Comparison of ENCODE assay signal across 9 cellular contexts in the genomic region with DNA sequence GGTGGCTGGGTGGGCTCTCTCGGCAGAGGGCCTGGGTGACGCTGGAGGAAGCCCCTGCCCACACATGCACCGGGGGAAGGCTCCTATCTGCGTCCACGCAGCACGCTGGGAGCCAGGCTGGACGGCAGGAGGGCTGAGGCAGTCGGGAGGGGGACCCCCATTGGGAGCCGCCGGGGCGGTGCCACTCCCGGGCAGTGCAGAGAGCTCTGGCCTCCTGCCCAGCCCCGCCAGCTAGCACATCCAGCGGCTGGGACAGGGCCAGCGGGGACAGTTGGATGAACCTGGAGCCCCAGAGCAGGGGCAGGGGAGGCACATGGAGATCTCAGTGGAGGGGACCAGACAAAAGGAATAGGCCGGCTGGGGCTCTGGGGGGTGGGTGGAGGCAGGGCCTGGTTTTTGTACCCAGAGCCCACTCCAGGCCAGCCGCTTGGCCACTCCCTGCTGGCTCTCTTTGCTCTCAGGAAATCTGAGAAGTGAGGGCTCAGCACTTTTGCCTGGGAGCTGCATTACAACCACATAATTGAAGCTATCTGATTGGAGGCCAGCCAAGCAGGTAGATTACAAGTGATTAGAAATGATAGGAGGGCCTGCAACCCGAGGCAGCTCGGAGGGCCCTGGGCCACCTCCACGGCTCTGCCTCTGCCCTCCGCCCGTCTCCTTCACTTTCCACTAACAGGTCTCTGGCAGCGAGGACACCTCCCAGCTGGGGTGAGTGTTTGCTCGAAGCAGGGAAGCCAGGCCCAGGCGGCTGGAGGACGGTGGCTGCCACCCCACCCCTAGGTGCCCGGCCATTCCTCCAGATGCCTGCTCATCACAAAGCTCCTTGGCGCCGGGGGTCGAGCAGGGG. TPM values are rescaled to one million over a fixed set of nuclear protein-coding genes. Genes with fewer than 3 reads are reported as not detected.
A peak's percentile ranks its signal among the peaks of the same experiment; 100 is the strongest.
DNase-seq lines count a peak whose midpoint lies in the region; ATAC-seq and TF ChIP-seq lines count a peak whose summit lies in the region.
"Had no signal": no experiment of that assay in that cellular context is flagged by ENCODE, and none has a peak within 500 bp of the region (broad histone marks: within the 10 kb centered on the region; RNA-seq: fewer than 3 reads in every experiment).

No MANE protein-coding gene starts in this region.

- H3K4me3 Mint-ChIP-seq in T-helper 2 cell treated with Interferon-gamma antibody and Interleukin-4, amounts not matched to agents 5 μg/mL and 100 μg/mL, for 36 hours: no peak overlapping the region

- no peaks in the 10 kb centered on the region for H3K4me1 Mint-ChIP-seq in T-helper 2 cell treated with Interferon-gamma antibody and Interleukin-4, amounts not matched to agents 5 μg/mL and 100 μg/mL, for 36 hours (ENCODE audit: low read depth)

- in situ Hi-C loops in HAP-1 (cut with MboI; ENCODE audit: low sequenced_read_pairs): no loop called here

- H3K36me3 Mint-ChIP-seq in T-helper 2 cell treated with Interferon-gamma antibody and Interleukin-4, amounts not matched to agents 5 μg/mL and 100 μg/mL, for 36 hours (ENCODE audit: low read depth): no peaks in the 10 kb centered on the region

- peaks cover 0 to 54% (median 0%) of the 10 kb centered on the region in 11 experiments; a peak in 5 of 22 replicates for H4K20me1 ChIP-seq in BLaER1 treated with 17β-estradiol and CSF1 and Interleukin-3, amounts not matched to agents 10 nM and 100 nM

- TF ChIP-seq CTCF in lower lobe of right lung (IDR thresholded peaks at IDR 0.05): no peak

- intact Hi-C loops in lower lobe of right lung (cut with DNase I): no loop called here

- no peaks in the 10 kb centered on the region for H3K36me3 ChIP-seq in BLaER1 treated with 17β-estradiol and CSF1 and Interleukin-3, amounts not matched to agents 10 nM and 100 nM
- H3K36me3 ChIP-seq in lower lobe of right lung: no peaks in the 10 kb centered on the region
- H3K36me3 ChIP-seq in HAP-1 (replicated peaks): no peaks in the 10 kb centered on the region
- H3K36me3 ChIP-seq: adrenal gland had no signal

- H3K4me3 ChIP-seq in BLaER1 treated with 17β-estradiol and CSF1 and Interleukin-3, amounts not matched to agents 10 nM and 100 nM: no peak overlapping the region
- H3K4me3 ChIP-seq in lower lobe of right lung: peak overlapping the region; percentile 11
- no peak overlapping the region for H3K4me3 ChIP-seq in HAP-1
- H3K4me3 ChIP-seq: adrenal gland had no signal

- no peaks in the 10 kb centered on the region for H3K9me3 ChIP-seq in BLaER1 treated with 17β-estradiol and CSF1 and Interleukin-3, amounts not matched to agents 10 nM and 100 nM (replicated peaks in 1 of 11)
- H3K9me3 ChIP-seq in lower lobe of right lung (no peaks in the 10 kb centered on the region), HAP-1 (no peaks in the 10 kb centered on the region)
- H3K9me3 ChIP-seq: adrenal gland had no signal

- H3K27ac Mint-ChIP-seq in T-helper 2 cell treated with Interferon-gamma antibody and Interleukin-4, amounts not matched to agents 5 μg/mL and 100 μg/mL, for 36 hours: no peak overlapping the region

- ATAC-seq in SK-N-SH treated with all-trans-retinoic acid at 6 μM for 48 hours (peak; percentile 85), lower lobe of right lung (peak; percentile 83 to 87), HG02798 (IDR thresholded peaks at IDR 0.05; ENCODE audit: poor library complexity, unreplicated experiment) (no peak)

- H3K9me3 Mint-ChIP-seq in T-helper 2 cell treated with Interferon-gamma antibody and Interleukin-4, amounts not matched to agents 5 μg/mL and 100 μg/mL, for 36 hours: no peaks in the 10 kb centered on the region

- H3K4me2 ChIP-seq in BLaER1 treated with 17β-estradiol and CSF1 and Interleukin-3, amounts not matched to agents 10 nM and 100 nM: peak overlapping the region in 7 of 11 experiments; percentile 11 to 89 (median 76); a peak in 9 of 22 replicates

- peaks cover 0 to 63% (median 46%) of the 10 kb centered on the region in 10 experiments; a peak in 17 of 20 replicates for H3K4me1 ChIP-seq in BLaER1 treated with 17β-estradiol and CSF1 and Interleukin-3, amounts not matched to agents 10 nM and 100 nM
- H3K4me1 ChIP-seq in lower lobe of right lung: peaks cover 17% of the 10 kb centered on the region
- no peaks in the 10 kb centered on the region for H3K4me1 ChIP-seq in HAP-1
- H3K4me1 ChIP-seq: adrenal gland had no signal

- H3K27me3 ChIP-seq in BLaER1 treated with 17β-estradiol and CSF1 and Interleukin-3, amounts not matched to agents 10 nM and 100 nM: peaks cover 0 to 9% (median 0%) of the 10 kb centered on the region in 11 experiments; a peak in 3 of 22 replicates
- H3K27me3 ChIP-seq in lower lobe of right lung (ENCODE audit: low read depth) (peaks cover 17% of the 10 kb centered on the region), HAP-1 (ENCODE audit: low read depth) (peaks cover 44% of the 10 kb centered on the region)

- H3K27ac ChIP-seq in BLaER1 treated with 17β-estradiol and CSF1 and Interleukin-3, amounts not matched to agents 10 nM and 100 nM: no peak overlapping the region
- peak overlapping the region; percentile 18 for H3K27ac ChIP-seq in lower lobe of right lung
- H3K27ac ChIP-seq: adrenal gland had no signal

- DNase-seq in NCI-H146 (lab: John Stamatoyannopoulos, UW) (peak; percentile 87), lower lobe of right lung (peak; percentile 72), inferior parietal cortex (ENCODE audit: extremely low spot score) (no peak), HAP-1 (ENCODE audit: low spot score in 2 of 2) (no peak)
- no peak for DNase-seq in T-helper 2 cell treated with Interferon-gamma antibody and Interleukin-4, amounts not matched to agents 5 μg/mL and 100 μg/mL, for 36 hours (ENCODE audit: low spot score)

- peak overlapping the region in 2 of 11 experiments; percentile 13 to 24; a peak in 1 of 22 replicates for H3K9ac ChIP-seq in BLaER1 treated with 17β-estradiol and CSF1 and Interleukin-3, amounts not matched to agents 10 nM and 100 nM

- H3K27me3 Mint-ChIP-seq in T-helper 2 cell treated with Interferon-gamma antibody and Interleukin-4, amounts not matched to agents 5 μg/mL and 100 μg/mL, for 36 hours (ENCODE audit: low read depth): no peaks in the 10 kb centered on the region

TF ChIP-seq in SK-N-SH treated with all-trans-retinoic acid at 6 μM for 48 hours, 23 proteins besides CTCF, POLR2A, EP300 and RAD21:
- no peak for TF ChIP-seq OSR1 (CRISPR knock-in tag; IDR thresholded peaks at IDR 0.05)
- TF ChIP-seq, protein P1, sequence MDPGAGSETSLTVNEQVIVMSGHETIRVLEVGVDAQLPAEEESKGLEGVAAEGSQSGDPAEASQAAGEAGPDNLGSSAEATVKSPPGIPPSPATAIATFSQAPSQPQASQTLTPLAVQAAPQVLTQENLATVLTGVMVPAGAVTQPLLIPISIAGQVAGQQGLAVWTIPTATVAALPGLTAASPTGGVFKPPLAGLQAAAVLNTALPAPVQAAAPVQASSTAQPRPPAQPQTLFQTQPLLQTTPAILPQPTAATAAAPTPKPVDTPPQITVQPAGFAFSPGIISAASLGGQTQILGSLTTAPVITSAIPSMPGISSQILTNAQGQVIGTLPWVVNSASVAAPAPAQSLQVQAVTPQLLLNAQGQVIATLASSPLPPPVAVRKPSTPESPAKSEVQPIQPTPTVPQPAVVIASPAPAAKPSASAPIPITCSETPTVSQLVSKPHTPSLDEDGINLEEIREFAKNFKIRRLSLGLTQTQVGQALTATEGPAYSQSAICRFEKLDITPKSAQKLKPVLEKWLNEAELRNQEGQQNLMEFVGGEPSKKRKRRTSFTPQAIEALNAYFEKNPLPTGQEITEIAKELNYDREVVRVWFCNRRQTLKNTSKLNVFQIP (CRISPR knock-in tag; IDR thresholded peaks at IDR 0.05; ENCODE audit: borderline replicate concordance, low read depth): no peak
- TF ChIP-seq, protein P2, sequence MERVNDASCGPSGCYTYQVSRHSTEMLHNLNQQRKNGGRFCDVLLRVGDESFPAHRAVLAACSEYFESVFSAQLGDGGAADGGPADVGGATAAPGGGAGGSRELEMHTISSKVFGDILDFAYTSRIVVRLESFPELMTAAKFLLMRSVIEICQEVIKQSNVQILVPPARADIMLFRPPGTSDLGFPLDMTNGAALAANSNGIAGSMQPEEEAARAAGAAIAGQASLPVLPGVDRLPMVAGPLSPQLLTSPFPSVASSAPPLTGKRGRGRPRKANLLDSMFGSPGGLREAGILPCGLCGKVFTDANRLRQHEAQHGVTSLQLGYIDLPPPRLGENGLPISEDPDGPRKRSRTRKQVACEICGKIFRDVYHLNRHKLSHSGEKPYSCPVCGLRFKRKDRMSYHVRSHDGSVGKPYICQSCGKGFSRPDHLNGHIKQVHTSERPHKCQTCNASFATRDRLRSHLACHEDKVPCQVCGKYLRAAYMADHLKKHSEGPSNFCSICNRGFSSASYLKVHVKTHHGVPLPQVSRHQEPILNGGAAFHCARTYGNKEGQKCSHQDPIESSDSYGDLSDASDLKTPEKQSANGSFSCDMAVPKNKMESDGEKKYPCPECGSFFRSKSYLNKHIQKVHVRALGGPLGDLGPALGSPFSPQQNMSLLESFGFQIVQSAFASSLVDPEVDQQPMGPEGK (CRISPR knock-in tag; IDR thresholded peaks at IDR 0.05; ENCODE audit: borderline replicate concordance): no peak
- TF ChIP-seq ZNF8 (CRISPR knock-in tag; IDR thresholded peaks at IDR 0.05): no peak
- TF ChIP-seq TCF4 (CRISPR knock-in tag; IDR thresholded peaks at IDR 0.05; ENCODE audit: borderline replicate concordance): no peak
- no peak for TF ChIP-seq SNAI2 (CRISPR knock-in tag; IDR thresholded peaks at IDR 0.05)
- no peak for TF ChIP-seq BACH2 (CRISPR knock-in tag; IDR thresholded peaks at IDR 0.05; ENCODE audit: borderline replicate concordance)
- no peak for TF ChIP-seq PPARA (CRISPR knock-in tag; IDR thresholded peaks at IDR 0.05; ENCODE audit: borderline replicate concordance)
- no peak for TF ChIP-seq CSDC2 (CRISPR knock-in tag; IDR thresholded peaks at IDR 0.05)
- no peak for TF ChIP-seq RARB (CRISPR knock-in tag; IDR thresholded peaks at IDR 0.05)
- TF ChIP-seq, protein P3, sequence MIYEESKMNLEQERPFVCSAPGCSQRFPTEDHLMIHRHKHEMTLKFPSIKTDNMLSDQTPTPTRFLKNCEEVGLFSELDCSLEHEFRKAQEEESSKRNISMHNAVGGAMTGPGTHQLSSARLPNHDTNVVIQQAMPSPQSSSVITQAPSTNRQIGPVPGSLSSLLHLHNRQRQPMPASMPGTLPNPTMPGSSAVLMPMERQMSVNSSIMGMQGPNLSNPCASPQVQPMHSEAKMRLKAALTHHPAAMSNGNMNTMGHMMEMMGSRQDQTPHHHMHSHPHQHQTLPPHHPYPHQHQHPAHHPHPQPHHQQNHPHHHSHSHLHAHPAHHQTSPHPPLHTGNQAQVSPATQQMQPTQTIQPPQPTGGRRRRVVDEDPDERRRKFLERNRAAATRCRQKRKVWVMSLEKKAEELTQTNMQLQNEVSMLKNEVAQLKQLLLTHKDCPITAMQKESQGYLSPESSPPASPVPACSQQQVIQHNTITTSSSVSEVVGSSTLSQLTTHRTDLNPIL (CRISPR knock-in tag; IDR thresholded peaks at IDR 0.05; ENCODE audit: low read depth): no peak
- no peak for TF ChIP-seq ZC3H10 (CRISPR knock-in tag; IDR thresholded peaks at IDR 0.05)
- TF ChIP-seq ZNF70 (CRISPR knock-in tag; IDR thresholded peaks at IDR 0.05): no peak
- no peak for TF ChIP-seq ESRRG (CRISPR knock-in tag; IDR thresholded peaks at IDR 0.05)
- no peak for TF ChIP-seq ZFP30 (CRISPR knock-in tag; IDR thresholded peaks at IDR 0.05)
- no peak for TF ChIP-seq ISL1 (CRISPR knock-in tag; IDR thresholded peaks at IDR 0.05)
TF ChIP-seq in SK-N-SH treated with all-trans-retinoic acid at 6 μM for 48 hours: peak in this region for 0.

RNA-seq across cellular contexts. Expression of a gene that starts 40.1 kb away (rescaled TPM):
- 56.4 TPM for total RNA-seq in lower lobe of right lung

Comparison
In these comparisons a context has a peak if more than half of its experiments do, and no peak if none do; other contexts are left out.
1. DNase-seq: peak in NCI-H146 (single experiment) and lower lobe of right lung (single experiment); none in inferior parietal cortex (single experiment), T-helper 2 cell treated with Interferon-gamma antibody and Interleukin-4, amounts not matched to agents 5 μg/mL and 100 μg/mL, for 36 hours (single experiment) and HAP-1 (0 of 2).